ENCODE assay signal across 1 cellular context in the genomic region with DNA sequence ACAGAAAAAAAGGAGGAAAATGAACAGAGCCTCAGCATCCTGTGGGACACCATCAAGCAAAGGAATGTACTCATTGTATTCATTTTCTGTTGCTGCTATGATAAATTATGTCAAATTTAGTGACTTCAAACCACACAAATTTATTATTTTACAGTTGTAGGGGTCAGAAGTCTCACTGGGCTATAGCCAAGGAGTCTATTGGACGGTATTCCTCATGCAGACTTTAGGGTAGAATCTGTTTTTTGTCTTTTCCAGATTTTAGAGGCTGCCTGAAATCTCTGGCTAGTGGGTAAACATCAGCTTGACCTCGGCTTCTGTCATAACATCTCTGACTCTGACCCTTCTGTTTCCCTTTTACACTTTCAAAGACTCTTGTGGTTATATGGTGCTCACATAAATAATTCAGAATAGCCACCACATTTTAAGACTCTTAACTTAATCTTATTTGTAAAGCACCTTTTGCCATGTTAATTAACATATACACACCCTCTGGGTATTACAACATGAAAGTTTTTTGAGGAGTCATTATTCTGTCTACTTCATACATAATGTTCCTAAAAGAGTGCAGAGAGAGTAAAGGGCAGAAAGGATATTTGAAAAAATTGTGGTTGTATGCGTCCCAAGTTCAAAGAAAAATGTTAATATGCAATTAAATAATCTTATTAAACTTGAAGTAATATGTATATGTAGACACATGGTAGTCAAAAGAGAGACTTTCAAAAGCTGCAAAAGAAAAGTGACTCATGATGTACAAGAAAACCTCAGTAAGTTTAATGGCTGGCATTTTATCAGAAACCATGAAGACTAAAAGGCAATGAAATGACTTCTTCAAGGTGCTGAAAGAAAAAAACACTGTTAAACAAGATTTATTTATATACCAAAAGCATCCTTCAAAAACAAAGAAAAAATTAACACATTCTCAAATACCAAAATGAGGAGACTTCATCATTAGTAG.
TF ChIP-seq lines count a peak whose summit lies in the region.

No MANE protein-coding gene starts in this region.

TF ChIP-seq in SK-N-SH treated with all-trans-retinoic acid at 6 μM for 48 hours, 23 proteins besides CTCF, POLR2A, EP300 and RAD21 (continued from another document):
- TF ChIP-seq, protein P1, sequence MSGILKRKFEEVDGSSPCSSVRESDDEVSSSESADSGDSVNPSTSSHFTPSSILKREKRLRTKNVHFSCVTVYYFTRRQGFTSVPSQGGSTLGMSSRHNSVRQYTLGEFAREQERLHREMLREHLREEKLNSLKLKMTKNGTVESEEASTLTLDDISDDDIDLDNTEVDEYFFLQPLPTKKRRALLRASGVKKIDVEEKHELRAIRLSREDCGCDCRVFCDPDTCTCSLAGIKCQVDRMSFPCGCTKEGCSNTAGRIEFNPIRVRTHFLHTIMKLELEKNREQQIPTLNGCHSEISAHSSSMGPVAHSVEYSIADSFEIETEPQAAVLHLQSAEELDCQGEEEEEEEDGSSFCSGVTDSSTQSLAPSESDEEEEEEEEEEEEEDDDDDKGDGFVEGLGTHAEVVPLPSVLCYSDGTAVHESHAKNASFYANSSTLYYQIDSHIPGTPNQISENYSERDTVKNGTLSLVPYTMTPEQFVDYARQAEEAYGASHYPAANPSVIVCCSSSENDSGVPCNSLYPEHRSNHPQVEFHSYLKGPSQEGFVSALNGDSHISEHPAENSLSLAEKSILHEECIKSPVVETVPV (CRISPR knock-in tag; IDR thresholded peaks at IDR 0.05): no peak
- TF ChIP-seq BACH2 (CRISPR knock-in tag; IDR thresholded peaks at IDR 0.05; ENCODE audit: borderline replicate concordance) (no peak), ESRRG (CRISPR knock-in tag; IDR thresholded peaks at IDR 0.05) (no peak), ISL1 (CRISPR knock-in tag; IDR thresholded peaks at IDR 0.05) (no peak), CSDC2 (CRISPR knock-in tag; IDR thresholded peaks at IDR 0.05) (no peak)
- TF ChIP-seq, protein P2, sequence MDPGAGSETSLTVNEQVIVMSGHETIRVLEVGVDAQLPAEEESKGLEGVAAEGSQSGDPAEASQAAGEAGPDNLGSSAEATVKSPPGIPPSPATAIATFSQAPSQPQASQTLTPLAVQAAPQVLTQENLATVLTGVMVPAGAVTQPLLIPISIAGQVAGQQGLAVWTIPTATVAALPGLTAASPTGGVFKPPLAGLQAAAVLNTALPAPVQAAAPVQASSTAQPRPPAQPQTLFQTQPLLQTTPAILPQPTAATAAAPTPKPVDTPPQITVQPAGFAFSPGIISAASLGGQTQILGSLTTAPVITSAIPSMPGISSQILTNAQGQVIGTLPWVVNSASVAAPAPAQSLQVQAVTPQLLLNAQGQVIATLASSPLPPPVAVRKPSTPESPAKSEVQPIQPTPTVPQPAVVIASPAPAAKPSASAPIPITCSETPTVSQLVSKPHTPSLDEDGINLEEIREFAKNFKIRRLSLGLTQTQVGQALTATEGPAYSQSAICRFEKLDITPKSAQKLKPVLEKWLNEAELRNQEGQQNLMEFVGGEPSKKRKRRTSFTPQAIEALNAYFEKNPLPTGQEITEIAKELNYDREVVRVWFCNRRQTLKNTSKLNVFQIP (CRISPR knock-in tag; IDR thresholded peaks at IDR 0.05; ENCODE audit: borderline replicate concordance, low read depth): no peak
